1 cellular context compared by ENCODE assay signal in genomic region chr10:29481906-29482440, GRCh38.
TF ChIP-seq lines count a peak whose summit lies in the region.

No MANE protein-coding gene starts in this region.

TF ChIP-seq in GM23338, 12 proteins besides CTCF, POLR2A, EP300 and RAD21 (continued from another document):
- no peak for TF ChIP-seq ETS1 (IDR thresholded peaks at IDR 0.05)
- TF ChIP-seq JUNB (IDR thresholded peaks at IDR 0.05; ENCODE audit: unreplicated experiment) = no peak
- TF ChIP-seq POLR2AphosphoS5 (IDR thresholded peaks at IDR 0.05; ENCODE audit: low read depth) = no peak
